Comparison of ENCODE assay signal across 2 cellular contexts in the genomic region with DNA sequence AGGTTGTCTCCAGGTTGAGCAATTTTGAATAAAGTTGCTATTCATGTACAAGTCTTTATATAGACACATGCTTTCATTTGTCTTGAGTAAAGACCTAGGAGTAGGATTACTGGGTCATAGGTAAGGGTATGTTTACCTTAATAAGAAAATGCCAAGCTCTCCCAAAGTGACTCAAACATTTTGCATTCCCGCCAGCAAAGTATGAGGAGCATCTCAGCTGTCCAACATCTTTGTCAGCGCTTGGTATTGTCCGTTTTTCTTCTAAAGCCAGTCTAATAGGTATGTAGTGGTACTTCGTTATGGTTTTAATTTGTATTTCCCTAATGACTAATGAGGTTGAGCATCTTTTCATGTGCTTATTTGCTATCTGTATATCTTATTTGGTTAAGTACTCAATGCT.
TF ChIP-seq lines count a peak whose summit lies in the region.

No MANE protein-coding gene starts in this region.

TF ChIP-seq in HepG2, 621 proteins besides CTCF, POLR2A, EP300 and RAD21:
- TF ChIP-seq, protein P1, sequence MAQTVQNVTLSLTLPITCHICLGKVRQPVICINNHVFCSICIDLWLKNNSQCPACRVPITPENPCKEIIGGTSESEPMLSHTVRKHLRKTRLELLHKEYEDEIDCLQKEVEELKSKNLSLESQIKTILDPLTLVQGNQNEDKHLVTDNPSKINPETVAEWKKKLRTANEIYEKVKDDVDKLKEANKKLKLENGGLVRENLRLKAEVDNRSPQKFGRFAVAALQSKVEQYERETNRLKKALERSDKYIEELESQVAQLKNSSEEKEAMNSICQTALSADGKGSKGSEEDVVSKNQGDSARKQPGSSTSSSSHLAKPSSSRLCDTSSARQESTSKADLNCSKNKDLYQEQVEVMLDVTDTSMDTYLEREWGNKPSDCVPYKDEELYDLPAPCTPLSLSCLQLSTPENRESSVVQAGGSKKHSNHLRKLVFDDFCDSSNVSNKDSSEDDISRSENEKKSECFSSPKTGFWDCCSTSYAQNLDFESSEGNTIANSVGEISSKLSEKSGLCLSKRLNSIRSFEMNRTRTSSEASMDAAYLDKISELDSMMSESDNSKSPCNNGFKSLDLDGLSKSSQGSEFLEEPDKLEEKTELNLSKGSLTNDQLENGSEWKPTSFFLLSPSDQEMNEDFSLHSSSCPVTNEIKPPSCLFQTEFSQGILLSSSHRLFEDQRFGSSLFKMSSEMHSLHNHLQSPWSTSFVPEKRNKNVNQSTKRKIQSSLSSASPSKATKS (CRISPR knock-in tag; IDR thresholded peaks at IDR 0.05): no peak
- TF ChIP-seq ZNF7 (CRISPR knock-in tag; IDR thresholded peaks at IDR 0.05) (peak; percentile 60; the same call in 1 of the 2 replicates), GFI1 (CRISPR knock-in tag; IDR thresholded peaks at IDR 0.05; ENCODE audit: borderline replicate concordance) (no peak), ZNF431 (CRISPR knock-in tag; IDR thresholded peaks at IDR 0.05; ENCODE audit: borderline replicate concordance, low read depth) (no peak)

TF ChIP-seq in GM12878, 131 proteins besides CTCF, POLR2A, EP300 and RAD21 (continued from another document):
- TF ChIP-seq, protein P2, sequence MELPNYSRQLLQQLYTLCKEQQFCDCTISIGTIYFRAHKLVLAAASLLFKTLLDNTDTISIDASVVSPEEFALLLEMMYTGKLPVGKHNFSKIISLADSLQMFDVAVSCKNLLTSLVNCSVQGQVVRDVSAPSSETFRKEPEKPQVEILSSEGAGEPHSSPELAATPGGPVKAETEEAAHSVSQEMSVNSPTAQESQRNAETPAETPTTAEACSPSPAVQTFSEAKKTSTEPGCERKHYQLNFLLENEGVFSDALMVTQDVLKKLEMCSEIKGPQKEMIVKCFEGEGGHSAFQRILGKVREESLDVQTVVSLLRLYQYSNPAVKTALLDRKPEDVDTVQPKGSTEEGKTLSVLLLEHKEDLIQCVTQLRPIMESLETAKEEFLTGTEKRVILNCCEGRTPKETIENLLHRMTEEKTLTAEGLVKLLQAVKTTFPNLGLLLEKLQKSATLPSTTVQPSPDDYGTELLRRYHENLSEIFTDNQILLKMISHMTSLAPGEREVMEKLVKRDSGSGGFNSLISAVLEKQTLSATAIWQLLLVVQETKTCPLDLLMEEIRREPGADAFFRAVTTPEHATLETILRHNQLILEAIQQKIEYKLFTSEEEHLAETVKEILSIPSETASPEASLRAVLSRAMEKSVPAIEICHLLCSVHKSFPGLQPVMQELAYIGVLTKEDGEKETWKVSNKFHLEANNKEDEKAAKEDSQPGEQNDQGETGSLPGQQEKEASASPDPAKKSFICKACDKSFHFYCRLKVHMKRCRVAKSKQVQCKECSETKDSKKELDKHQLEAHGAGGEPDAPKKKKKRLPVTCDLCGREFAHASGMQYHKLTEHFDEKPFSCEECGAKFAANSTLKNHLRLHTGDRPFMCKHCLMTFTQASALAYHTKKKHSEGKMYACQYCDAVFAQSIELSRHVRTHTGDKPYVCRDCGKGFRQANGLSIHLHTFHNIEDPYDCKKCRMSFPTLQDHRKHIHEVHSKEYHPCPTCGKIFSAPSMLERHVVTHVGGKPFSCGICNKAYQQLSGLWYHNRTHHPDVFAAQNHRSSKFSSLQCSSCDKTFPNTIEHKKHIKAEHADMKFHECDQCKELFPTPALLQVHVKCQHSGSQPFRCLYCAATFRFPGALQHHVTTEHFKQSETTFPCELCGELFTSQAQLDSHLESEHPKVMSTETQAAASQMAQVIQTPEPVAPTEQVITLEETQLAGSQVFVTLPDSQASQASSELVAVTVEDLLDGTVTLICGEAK (IDR thresholded peaks at IDR 0.05; ENCODE audit: borderline replicate concordance): peak; percentile 63; the same call in 1 of the 2 replicates
